Comparison of ENCODE assay signal across 9 cellular contexts in genomic region chr7:94396044-94396443, GRCh38. TPM values are rescaled to one million over a fixed set of nuclear protein-coding genes. Genes with fewer than 3 reads are reported as not detected.
DNase-seq lines count a peak whose midpoint lies in the region; ATAC-seq and TF ChIP-seq lines count a peak whose summit lies in the region.
"Had no signal": no experiment of that assay in that cellular context is flagged by ENCODE, and none has a peak within 500 bp of the region (broad histone marks: within the 10 kb centered on the region; RNA-seq: fewer than 3 reads in every experiment).

No MANE protein-coding gene starts in this region.

- peak overlapping the region; percentile 95 for H3K4me3 Mint-ChIP-seq in endothelial cell (ENCODE audit: unreplicated experiment)

- H3K4me3 ChIP-seq in muscle layer of colon (ENCODE audit: low read depth in 1 of 2, low read length in 2 of 2) (peak overlapping the region; percentile 77 to 98), vagina (peak overlapping the region; percentile 62 to 67)
- H3K4me3 ChIP-seq: BLaER1 had no signal

- H3K27ac ChIP-seq in muscle layer of colon (ENCODE audit: low read depth, low read length) (peak overlapping the region; percentile 87), vagina (peak overlapping the region; percentile 95)
- H3K27ac ChIP-seq: BLaER1 had no signal

- H3K27ac Mint-ChIP-seq in endothelial cell (ENCODE audit: unreplicated experiment), result no peak overlapping the region

- H3K9ac ChIP-seq in muscle layer of colon (ENCODE audit: low read length), result peak overlapping the region; percentile 91
- H3K9ac ChIP-seq: BLaER1 had no signal

- no peaks in the 10 kb centered on the region for H3K36me3 Mint-ChIP-seq in endothelial cell (ENCODE audit: low read depth, unreplicated experiment)

- intact Hi-C loops in Right ventricle myocardium inferior (cut with DNase I), result no loop called here
- intact Hi-C loops in cardiac septum (cut with DNase I), result no loop called here
- intact Hi-C loops in vagina (cut with DNase I), result no loop called here

- no peak for TF ChIP-seq POLR2A in vagina (IDR thresholded peaks at IDR 0.05)

- H3K4me1 ChIP-seq in muscle layer of colon (ENCODE audit: insufficient read depth, low read length), result peaks cover 45% of the 10 kb centered on the region
- peaks cover 25% of the 10 kb centered on the region for H3K4me1 ChIP-seq in vagina
- H3K4me1 ChIP-seq: BLaER1 had no signal

- no peak for TF ChIP-seq CTCF in endothelial cell (IDR thresholded peaks at IDR 0.05; ENCODE audit: unreplicated experiment)
- TF ChIP-seq CTCF in vagina (IDR thresholded peaks at IDR 0.05), result no peak

- ATAC-seq in Right ventricle myocardium inferior (peak; percentile 55), GM21367 (IDR thresholded peaks at IDR 0.05; ENCODE audit: unreplicated experiment) (no peak)

- no peaks in the 10 kb centered on the region for H3K9me3 ChIP-seq in muscle layer of colon (ENCODE audit: low read length)
- H3K9me3 ChIP-seq in vagina, result no peaks in the 10 kb centered on the region
- H3K9me3 ChIP-seq: BLaER1 had no signal

- DNase-seq in Right ventricle myocardium inferior (ENCODE audit: missing footprints) (no peak), cardiac septum (ENCODE audit: low spot score) (no peak), endothelial cell (ENCODE audit: low spot score) (no peak), vagina (ENCODE audit: extremely low spot score in 2 of 2) (no peak), cerebellum (ENCODE audit: low spot score) (no peak), NCI-H1694 (lab: John Stamatoyannopoulos, UW) (no peak)

- peaks cover 9% of the 10 kb centered on the region for H3K4me1 Mint-ChIP-seq in endothelial cell (ENCODE audit: unreplicated experiment)

- peaks cover 10% of the 10 kb centered on the region for H3K27me3 Mint-ChIP-seq in endothelial cell (ENCODE audit: unreplicated experiment)

- H3K27me3 ChIP-seq in muscle layer of colon (ENCODE audit: control insufficient read depth in 1 of 2, insufficient read depth in 2 of 2, low read length in 2 of 2) (no peaks in the 10 kb centered on the region), vagina (no peaks in the 10 kb centered on the region)

- no peaks in the 10 kb centered on the region for H3K9me3 Mint-ChIP-seq in endothelial cell (ENCODE audit: unreplicated experiment)

- H3K36me3 ChIP-seq in muscle layer of colon (ENCODE audit: insufficient read depth, low read length) (peaks cover 21% of the 10 kb centered on the region), vagina (no peaks in the 10 kb centered on the region)
- H3K36me3 ChIP-seq: BLaER1 had no signal

RNA-seq across cellular contexts. Expression of gene COL1A2, which starts 1.3 kb away (rescaled TPM):
- 96.6 TPM for total RNA-seq in Right ventricle myocardium inferior
- 170 TPM for total RNA-seq in cardiac septum
- 169 TPM for total RNA-seq in endothelial cell (ENCODE audit: unreplicated experiment)
- total RNA-seq in vagina, result 199 TPM
- total RNA-seq in cerebellum, result 233 TPM
